Comparison of ENCODE assay signal across 1 cellular context in the genomic region with DNA sequence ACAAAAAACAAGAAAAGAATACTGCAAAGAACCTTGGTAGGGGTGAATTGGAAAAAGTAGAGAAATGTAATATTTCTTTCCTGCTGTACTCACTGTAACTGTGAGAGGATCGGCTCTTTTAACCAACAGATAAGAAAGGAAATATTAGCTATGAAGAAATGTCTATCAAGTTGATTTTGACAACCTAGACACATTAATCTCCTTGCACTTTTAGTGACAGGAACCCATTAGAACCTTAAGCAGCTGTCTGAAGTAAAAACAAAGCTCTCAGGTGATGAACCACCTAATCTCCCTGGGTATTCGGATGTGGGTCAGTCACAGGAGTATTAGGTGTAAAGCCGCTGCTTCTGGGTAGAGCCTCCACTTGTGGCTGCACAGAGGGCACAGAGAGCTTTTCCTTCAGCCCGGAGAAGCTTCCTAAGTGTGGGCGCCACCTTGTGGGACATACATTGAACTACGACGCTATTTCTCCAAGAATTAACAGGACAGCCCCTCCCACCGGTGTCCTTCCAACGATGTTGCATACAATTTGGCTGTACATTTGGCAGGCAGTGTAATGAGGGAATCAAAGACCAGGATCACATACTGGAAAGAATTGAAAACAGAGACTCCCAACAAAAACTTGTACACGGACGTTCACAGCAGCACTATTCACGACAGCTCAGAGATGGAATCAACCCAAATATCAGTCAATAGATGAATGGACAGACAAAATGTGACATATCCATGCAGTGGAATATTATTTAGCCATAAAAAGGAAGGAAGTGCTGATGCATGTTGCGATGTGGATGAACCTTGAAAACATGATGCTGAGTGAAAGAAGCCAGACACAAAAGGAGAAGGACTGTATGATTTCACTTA.
TF ChIP-seq lines count a peak whose summit lies in the region.

No MANE protein-coding gene starts in this region.

TF ChIP-seq in GM23338, 12 proteins besides CTCF, POLR2A, EP300 and RAD21:
- TF ChIP-seq STAT1 (IDR thresholded peaks at IDR 0.05; ENCODE audit: unreplicated experiment) (no peak), ZNF114 (CRISPR knock-in tag; IDR thresholded peaks at IDR 0.05) (no peak), POLR2AphosphoS5 (IDR thresholded peaks at IDR 0.05; ENCODE audit: low read depth) (peak; percentile 21; the same call in 1 of the 2 replicates)
TF ChIP-seq in GM23338: peak in this region for 1.
